Comparison of ENCODE assay signal across 18 cellular contexts in the genomic region with DNA sequence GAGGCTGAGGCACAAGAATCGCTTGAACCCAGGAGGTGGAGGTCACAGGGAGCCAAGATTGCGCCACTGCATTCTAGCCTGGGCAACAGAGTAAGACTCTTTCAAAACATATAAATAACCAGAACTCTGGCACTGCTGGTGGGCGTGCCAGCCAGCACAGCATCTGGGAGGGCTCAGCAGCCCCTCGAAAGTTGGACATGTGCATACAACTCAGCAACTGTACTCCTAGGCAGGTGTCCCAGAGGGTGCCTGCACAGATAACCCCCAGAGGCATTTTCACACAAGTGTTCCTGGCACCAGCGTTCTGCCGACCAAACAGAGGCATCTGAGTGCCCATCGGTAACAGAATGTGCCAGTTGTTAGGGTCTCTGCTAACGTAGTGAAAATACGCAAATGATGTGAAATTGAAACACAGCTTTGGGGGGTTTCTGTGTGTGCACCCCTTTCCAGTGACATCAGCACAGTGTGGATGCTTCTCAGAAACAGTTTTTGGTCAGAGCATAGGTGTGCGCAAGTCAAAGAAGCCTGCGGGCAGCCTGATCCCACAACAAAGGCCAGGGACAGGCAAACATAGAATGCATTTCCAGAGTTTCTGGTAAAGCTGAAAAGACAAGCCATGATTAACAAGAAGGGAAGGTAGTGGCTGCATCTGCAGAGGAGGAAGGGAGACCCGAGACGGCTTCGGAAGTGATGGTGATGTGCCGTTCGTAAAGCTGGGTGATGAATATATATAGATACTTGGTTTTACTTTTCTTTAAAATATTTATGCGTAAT.
DNase-seq lines count a peak whose midpoint lies in the region; ATAC-seq and TF ChIP-seq lines count a peak whose summit lies in the region.
"Had no signal": no experiment of that assay in that cellular context is flagged by ENCODE, and none has a peak within 500 bp of the region (broad histone marks: within the 10 kb centered on the region; RNA-seq: fewer than 3 reads in every experiment).

No MANE protein-coding gene starts in this region.

- CTCF ChIA-PET in activated CD8-positive, alpha-beta memory T cell treated with anti-CD3 and anti-CD28 coated beads, Interleukin-2, amount 10 ng/mL, durations not matched to agents 7 days and 5 days (lab: Charles Lee) = no interaction called here

- no peaks in the 10 kb centered on the region for H3K4me1 Mint-ChIP-seq in activated CD8-positive, alpha-beta memory T cell treated with anti-CD3 and anti-CD28 coated beads, Interleukin-2, amount 10 ng/mL, durations not matched to agents 7 days and 5 days
- H3K4me1 Mint-ChIP-seq in osteocyte (ENCODE audit: unreplicated experiment) = no peaks in the 10 kb centered on the region

- no peak for TF ChIP-seq CTCF in osteocyte (IDR thresholded peaks at IDR 0.05)

- peaks cover 12% of the 10 kb centered on the region for H3K27me3 Mint-ChIP-seq in activated CD8-positive, alpha-beta memory T cell treated with anti-CD3 and anti-CD28 coated beads, Interleukin-2, amount 10 ng/mL, durations not matched to agents 7 days and 5 days
- peaks cover 4% of the 10 kb centered on the region for H3K27me3 Mint-ChIP-seq in osteocyte (ENCODE audit: unreplicated experiment)

- peak; percentile 45 for DNase-seq in activated CD8-positive, alpha-beta memory T cell treated with anti-CD3 and anti-CD28 coated beads for 24 hours
- no peak for DNase-seq in activated CD8-positive, alpha-beta memory T cell treated with anti-CD3 and anti-CD28 coated beads, Interleukin-2, amount 10 ng/mL, durations not matched to agents 7 days and 5 days
- peak; percentile 1 for DNase-seq in Daoy (ENCODE audit: low read depth)
- DNase-seq in ecto neural progenitor cell (ENCODE audit: low spot score) = peak; percentile 29
- DNase-seq in osteocyte (ENCODE audit: extremely low spot score, unreplicated experiment) = peak; percentile 63
- DNase-seq in stimulated activated CD4-positive, alpha-beta T cell treated with anti-CD3 and anti-CD28 coated beads, Interleukin-2, amount 100 ng/mL, for 48 hours = no peak
- no peak for DNase-seq in HK-2 (ENCODE audit: unreplicated experiment)
- no peak for DNase-seq in NCI-H1417 treated with DMSO at 0.1 percent for 48 hours (lab: John Stamatoyannopoulos, UW)
- DNase-seq: 8988T, BE2C, DMS53, NCI-H1092, NCI-H2081 treated with DMSO at 0.1 percent for 48 hours, NCI-H510A, NCI-H774 had no signal

- no peaks in the 10 kb centered on the region for H3K36me3 Mint-ChIP-seq in activated CD8-positive, alpha-beta memory T cell treated with anti-CD3 and anti-CD28 coated beads, Interleukin-2, amount 10 ng/mL, durations not matched to agents 7 days and 5 days
- H3K36me3 Mint-ChIP-seq in osteocyte (ENCODE audit: unreplicated experiment) = no peaks in the 10 kb centered on the region

- H3K9me3 Mint-ChIP-seq in activated CD8-positive, alpha-beta memory T cell treated with anti-CD3 and anti-CD28 coated beads, Interleukin-2, amount 10 ng/mL, durations not matched to agents 7 days and 5 days (ENCODE audit: low read depth) = no peaks in the 10 kb centered on the region
- H3K9me3 Mint-ChIP-seq in osteocyte (ENCODE audit: unreplicated experiment) = no peaks in the 10 kb centered on the region
- H3K9me3 Mint-ChIP-seq: CD4-positive, alpha-beta T cell; GM23338 had no signal

- no peak overlapping the region for H3K27ac Mint-ChIP-seq in activated CD8-positive, alpha-beta memory T cell treated with anti-CD3 and anti-CD28 coated beads, Interleukin-2, amount 10 ng/mL, durations not matched to agents 7 days and 5 days
- no peak overlapping the region for H3K27ac Mint-ChIP-seq in osteocyte (ENCODE audit: unreplicated experiment)
- H3K27ac Mint-ChIP-seq: CD4-positive, alpha-beta T cell; GM23338 had no signal

- no peak for ATAC-seq in activated CD8-positive, alpha-beta memory T cell treated with anti-CD3 and anti-CD28 coated beads, Interleukin-2, amount 10 ng/mL, durations not matched to agents 7 days and 5 days
- ATAC-seq: HepG2 had no signal

- no peak overlapping the region for H3K4me3 Mint-ChIP-seq in activated CD8-positive, alpha-beta memory T cell treated with anti-CD3 and anti-CD28 coated beads, Interleukin-2, amount 10 ng/mL, durations not matched to agents 7 days and 5 days
- no peak overlapping the region for H3K4me3 Mint-ChIP-seq in osteocyte (ENCODE audit: unreplicated experiment)
- H3K4me3 Mint-ChIP-seq: CD4-positive, alpha-beta T cell; GM23338 had no signal

Comparison
In these comparisons a context has a peak if more than half of its experiments do, and no peak if none do; other contexts are left out.
1. DNase-seq: peak in activated CD8-positive, alpha-beta memory T cell treated with anti-CD3 and anti-CD28 coated beads for 24 hours (single experiment), Daoy (single experiment), ecto neural progenitor cell (single experiment) and osteocyte (single experiment); none in activated CD8-positive, alpha-beta memory T cell treated with anti-CD3 and anti-CD28 coated beads, Interleukin-2, amount 10 ng/mL, durations not matched to agents 7 days and 5 days (single experiment), stimulated activated CD4-positive, alpha-beta T cell treated with anti-CD3 and anti-CD28 coated beads, Interleukin-2, amount 100 ng/mL, for 48 hours (0 of 2), HK-2 (single experiment) and NCI-H1417 treated with DMSO at 0.1 percent for 48 hours (single experiment).